Comparison of ENCODE assay signal across 1 cellular context in genomic region chr19:48660854-48661731, GRCh38.
A peak's percentile ranks its signal among the peaks of the same experiment; 100 is the strongest.
TF ChIP-seq lines count a peak whose summit lies in the region.

No MANE protein-coding gene starts in this region.

TF ChIP-seq in K562, 482 proteins besides CTCF, POLR2A, EP300 and RAD21 (continued from another document and continues in another):
- TF ChIP-seq STAT6 (CRISPR knock-in tag; IDR thresholded peaks at IDR 0.05) (0 out of 2 replicates have a peak, but pooled peaks have one; percentile 52), ZBTB34 (CRISPR knock-in tag; IDR thresholded peaks at IDR 0.05) (no peak), RBM34 (IDR thresholded peaks at IDR 0.05; ENCODE audit: borderline replicate concordance, insufficient read depth, low read length) (no peak), ZKSCAN1 (IDR thresholded peaks at IDR 0.05; ENCODE audit: low read depth, low read length) (no peak), FOS (IDR thresholded peaks at IDR 0.05; ENCODE audit: extremely low read depth, insufficient read length) (peak; percentile 78), ATF3 (IDR thresholded peaks at IDR 0.05) (peak; percentile 100), ATF3 (CRISPR knock-in tag; conservative IDR thresholded peaks at IDR 0.05) (peak; percentile 94), SMARCE1 (IDR thresholded peaks at IDR 0.05) (no peak), ZBTB2 (IDR thresholded peaks at IDR 0.05) (no peak), E2F6 (IDR thresholded peaks at IDR 0.05; ENCODE audit: borderline replicate concordance in 1 of 2, extremely low read depth in 1 of 2, insufficient read depth in 1 of 2, insufficient read length in 1 of 2, low read depth in 1 of 2, low read length in 1 of 2, poor library complexity in 1 of 2, severe bottlenecking in 1 of 2) (peak in 1 of 2 experiments; percentile 85), ZNF436 (CRISPR knock-in tag; IDR thresholded peaks at IDR 0.05) (no peak), KLF13 (tag; IDR thresholded peaks at IDR 0.05; ENCODE audit: borderline replicate concordance, low read depth) (no peak), LCOR (CRISPR knock-in tag; IDR thresholded peaks at IDR 0.05) (no peak; the same call in 1 of the 2 replicates), ATF1 (CRISPR knock-in tag; IDR thresholded peaks at IDR 0.05) (peak; percentile 72), ATF1 (tag; IDR thresholded peaks at IDR 0.05) (peak; percentile 99), MBD2 (IDR thresholded peaks at IDR 0.05; ENCODE audit: borderline replicate concordance, low read depth) (peak; percentile 81; the same call in 1 of the 2 replicates), GABPA (tag; conservative IDR thresholded peaks at IDR 0.05; ENCODE audit: low read depth) (0 out of 2 replicates have a peak, but pooled peaks have one; percentile 34), ARID3A (IDR thresholded peaks at IDR 0.05; ENCODE audit: borderline replicate concordance, low read depth, low read length) (no peak), RFX5 (IDR thresholded peaks at IDR 0.05; ENCODE audit: low read depth, low read length) (peak; percentile 98), HES1 (IDR thresholded peaks at IDR 0.05; ENCODE audit: low read depth) (0 out of 2 replicates have a peak, but pooled peaks have one; percentile 33), CXXC5 (CRISPR knock-in tag; IDR thresholded peaks at IDR 0.05) (peak; percentile 47; the same call in 1 of the 2 replicates), TEAD1 (CRISPR knock-in tag; IDR thresholded peaks at IDR 0.05) (0 out of 4 replicates have a peak, but pooled peaks have one; percentile 29 to 46), RBM25 (IDR thresholded peaks at IDR 0.05; ENCODE audit: low read depth, low read length, severe bottlenecking) (peak; percentile 61), EP400 (IDR thresholded peaks at IDR 0.05) (peak; percentile 86), ZBTB12 (CRISPR knock-in tag; IDR thresholded peaks at IDR 0.05) (peak; percentile 91), PKNOX1 (IDR thresholded peaks at IDR 0.05) (peak; percentile 54), BRCA1 (IDR thresholded peaks at IDR 0.05) (no peak), BRCA1 (CRISPR knock-in tag; IDR thresholded peaks at IDR 0.05) (no peak), CREB3L1 (IDR thresholded peaks at IDR 0.05; ENCODE audit: borderline replicate concordance, low read depth) (0 out of 2 replicates have a peak, but pooled peaks have one; percentile 39), MAZ (CRISPR knock-in tag; conservative IDR thresholded peaks at IDR 0.05 in 1 of 2, IDR thresholded peaks at IDR 0.05 in 1 of 2) (peak; percentile 27 to 45; a peak in 1 of 4 replicates), FOXJ2 (tag; IDR thresholded peaks at IDR 0.05) (0 out of 2 replicates have a peak, but pooled peaks have one; percentile 47), SRSF1 (IDR thresholded peaks at IDR 0.05; ENCODE audit: low read depth, low read length) (no peak), ZNF830 (CRISPR knock-in tag; IDR thresholded peaks at IDR 0.05) (no peak), NBN (IDR thresholded peaks at IDR 0.05; ENCODE audit: low read depth) (peak; percentile 98), JUN (IDR thresholded peaks at IDR 0.05; ENCODE audit: borderline replicate concordance, low read depth, low read length) (peak; percentile 94), JUN (CRISPR knock-in tag; IDR thresholded peaks at IDR 0.05; ENCODE audit: borderline replicate concordance) (no peak), DPF2 (IDR thresholded peaks at IDR 0.05) (peak; percentile 48; the same call in 1 of the 2 replicates), E2F8 (IDR thresholded peaks at IDR 0.05; ENCODE audit: low read depth, partially characterized antibody) (peak; percentile 98), E2F1 (CRISPR knock-in tag; IDR thresholded peaks at IDR 0.05) (peak; percentile 99), ZC3H11A (IDR thresholded peaks at IDR 0.05; ENCODE audit: low read depth, low read length) (no peak), MLLT1 (IDR thresholded peaks at IDR 0.05) (peak in 1 of 2 experiments; percentile 91; a peak in 2 of 4 replicates)
